ENCODE assay signal across 16 cellular contexts in genomic region chr20:32680544-32681174, GRCh38. TPM values are rescaled to one million over a fixed set of nuclear protein-coding genes. Genes with fewer than 3 reads are reported as not detected.
DNase-seq lines count a peak whose midpoint lies in the region; ATAC-seq and TF ChIP-seq lines count a peak whose summit lies in the region.
"Had no signal": no experiment of that assay in that cellular context is flagged by ENCODE, and none has a peak within 500 bp of the region (broad histone marks: within the 10 kb centered on the region; RNA-seq: fewer than 3 reads in every experiment).

No MANE protein-coding gene starts in this region.

- H3K79me2 ChIP-seq in hepatocyte, result no peaks in the 10 kb centered on the region

- no peak overlapping the region for H3K9ac ChIP-seq in SK-N-MC (ENCODE audit: insufficient read length)

- no peak overlapping the region for H2AFZ ChIP-seq in hepatocyte

- H3K4me1 ChIP-seq in hepatocyte (ENCODE audit: insufficient read depth), result peaks cover 22% of the 10 kb centered on the region
- H3K4me1 ChIP-seq: prostate gland had no signal

- H3K36me3 ChIP-seq in SK-N-MC (ENCODE audit: insufficient read depth, low read length) (no peaks in the 10 kb centered on the region), hepatocyte (replicated peaks; ENCODE audit: insufficient read depth, low read depth) (no peaks in the 10 kb centered on the region)
- H3K36me3 ChIP-seq: esophagus muscularis mucosa, prostate gland had no signal

- no peaks in the 10 kb centered on the region for H3K27me3 ChIP-seq in hepatocyte
- H3K27me3 ChIP-seq: esophagus muscularis mucosa had no signal

- DNase-seq in activated T-cell treated with anti-CD3 and anti-CD28 coated beads, Interleukin-2, amount 50 U/mL, for 24 hours, result no peak
- no peak for DNase-seq in activated T-cell treated with anti-CD3 and anti-CD28 coated beads, Interleukin-2, amount 50 U/mL, for 1 hour
- DNase-seq in SK-N-MC (ENCODE audit: low read depth, low spot score) (no peak), hepatocyte (ENCODE audit: low spot score) (no peak), omental fat pad (ENCODE audit: low spot score) (no peak)
- DNase-seq: activated CD4-positive, alpha-beta T cell treated with anti-CD3 and anti-CD28 coated beads, Interleukin-2, amount 50 U/mL, for 48 hours; activated gamma-delta T cell treated with Interleukin-2 at 50 U/mL for 16 hours; NCI-H1436 treated with DMSO at 0.1 percent for 48 hours had no signal

- H3K27me3 Mint-ChIP-seq in activated T-cell treated with anti-CD3 and anti-CD28 coated beads, Interleukin-2, amount 50 U/mL, for 24 hours, result no peaks in the 10 kb centered on the region
- H3K27me3 Mint-ChIP-seq: central memory CD8-positive, alpha-beta T cell; T-cell had no signal

- no peaks in the 10 kb centered on the region for H3K9me2 ChIP-seq in hepatocyte (replicated peaks; ENCODE audit: insufficient read depth)

- H3K4me3 ChIP-seq in SK-N-MC (peak overlapping the region; percentile 28), hepatocyte (no peak overlapping the region), skin epidermis (no peak overlapping the region)
- H3K4me3 ChIP-seq: esophagus muscularis mucosa, prostate gland had no signal

- TF ChIP-seq CTCF in hepatocyte (IDR thresholded peaks at IDR 0.05; ENCODE audit: poor library complexity), result no peak
- no peak for TF ChIP-seq CTCF in omental fat pad (IDR thresholded peaks at IDR 0.05)

- no peaks in the 10 kb centered on the region for H4K20me1 ChIP-seq in hepatocyte (ENCODE audit: insufficient read depth, poor library complexity, severe bottlenecking)

- 79% methylated on average over 1 of the region's 1 CpG for whole genome bisulfite sequencing in hepatocyte (ENCODE audit: low lambda C conversion rate, missing lambda C conversion rate)

- H3K9me3 ChIP-seq in SK-N-MC (ENCODE audit: low read depth, low read length) (no peaks in the 10 kb centered on the region), hepatocyte (ENCODE audit: low read depth) (no peaks in the 10 kb centered on the region)
- H3K9me3 ChIP-seq: esophagus muscularis mucosa, prostate gland had no signal

- H3K4me1 Mint-ChIP-seq in activated T-cell treated with anti-CD3 and anti-CD28 coated beads, Interleukin-2, amount 50 U/mL, for 24 hours (ENCODE audit: low read depth), result peaks cover 13% of the 10 kb centered on the region

- ATAC-seq in omental fat pad (ENCODE audit: low FRiP score), result no peak
- ATAC-seq in GM21360 (IDR thresholded peaks at IDR 0.05; ENCODE audit: unreplicated experiment), result no peak
- no peak for ATAC-seq in GM19467 (IDR thresholded peaks at IDR 0.05; ENCODE audit: unreplicated experiment)

- peak overlapping the region; percentile 6 for H3K4me2 ChIP-seq in hepatocyte

- H3K4me3 Mint-ChIP-seq in activated T-cell treated with anti-CD3 and anti-CD28 coated beads, Interleukin-2, amount 50 U/mL, for 24 hours, result no peak overlapping the region
- H3K4me3 Mint-ChIP-seq: central memory CD8-positive, alpha-beta T cell; T-cell had no signal

- peak overlapping the region; percentile 2 for H3K27ac Mint-ChIP-seq in activated T-cell treated with anti-CD3 and anti-CD28 coated beads, Interleukin-2, amount 50 U/mL, for 24 hours
- H3K27ac Mint-ChIP-seq: T-cell had no signal

- no peak overlapping the region for H3K27ac ChIP-seq in SK-N-MC
- peak overlapping the region; percentile 61 for H3K27ac ChIP-seq in hepatocyte
- peak overlapping the region in 11 of 21 experiments; percentile 0 to 65 (median 29) for H3K27ac ChIP-seq in skin epidermis
- H3K27ac ChIP-seq: esophagus muscularis mucosa, prostate gland had no signal

- no peaks in the 10 kb centered on the region for H3K36me3 Mint-ChIP-seq in activated T-cell treated with anti-CD3 and anti-CD28 coated beads, Interleukin-2, amount 50 U/mL, for 24 hours (ENCODE audit: low read depth)
- H3K36me3 Mint-ChIP-seq: T-cell had no signal

- no peaks in the 10 kb centered on the region for H3K9me3 Mint-ChIP-seq in activated T-cell treated with anti-CD3 and anti-CD28 coated beads, Interleukin-2, amount 50 U/mL, for 24 hours
- H3K9me3 Mint-ChIP-seq: central memory CD8-positive, alpha-beta T cell; T-cell had no signal

RNA-seq across cellular contexts. Expression of gene C20orf203, which starts 6.9 kb away (rescaled TPM):
- total RNA-seq in hepatocyte (not detected in 2 replicates), omental fat pad (under 1 TPM in 2 of 4 donors, not detected in 2; 0.09 to 0.47 TPM)
- polyA plus RNA-seq in hepatocyte, result not detected in 2 replicates
- total RNA-seq: H4 had no signal
